In the genomic region with DNA sequence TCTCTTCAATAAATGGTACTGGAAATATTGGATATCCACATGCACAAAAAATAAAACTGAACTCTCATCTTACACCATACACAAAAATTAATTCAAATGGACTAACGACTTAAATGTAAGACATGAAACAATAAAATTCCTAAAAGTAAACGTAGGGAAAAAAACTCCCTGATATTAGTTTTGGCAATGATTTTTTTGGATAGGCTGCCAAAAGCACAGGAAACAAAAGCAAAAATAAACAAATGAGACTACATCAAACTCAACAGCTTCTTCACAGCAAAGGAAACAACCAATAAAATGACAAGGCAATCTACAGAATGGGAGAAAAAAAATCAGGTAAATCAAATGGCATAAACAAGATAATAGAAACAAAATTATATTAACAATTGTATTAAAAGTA, we compare ENCODE assay signal across 22 cellular contexts.
DNase-seq lines count a peak whose midpoint lies in the region; ATAC-seq, FAIRE-seq and TF ChIP-seq lines count a peak whose summit lies in the region.
"Had no signal": no experiment of that assay in that cellular context is flagged by ENCODE, and none has a peak within 500 bp of the region (broad histone marks: within the 10 kb centered on the region; RNA-seq: fewer than 3 reads in every experiment).

No MANE protein-coding gene starts in this region.

- H3K9me3 Mint-ChIP-seq in endothelial cell (ENCODE audit: unreplicated experiment): no peaks in the 10 kb centered on the region
- H3K9me3 Mint-ChIP-seq: IgD-negative memory B cell had no signal

- H3K4me3 Mint-ChIP-seq in endothelial cell (ENCODE audit: unreplicated experiment): no peak overlapping the region
- H3K4me3 Mint-ChIP-seq: CD4-positive, alpha-beta memory T cell; IgD-negative memory B cell had no signal

- peak; percentile 21 for FAIRE-seq in D721Med (lab: Jason Lieb, UNC)
- FAIRE-seq: GM12878, H54, HTR-8/SVneo had no signal

- H3K4me1 Mint-ChIP-seq in endothelial cell (ENCODE audit: unreplicated experiment): no peaks in the 10 kb centered on the region
- H3K4me1 Mint-ChIP-seq: IgD-negative memory B cell had no signal

- no peaks in the 10 kb centered on the region for H3K36me3 Mint-ChIP-seq in endothelial cell (ENCODE audit: low read depth, unreplicated experiment)

- no peak for ATAC-seq in GM18909 (IDR thresholded peaks at IDR 0.05; ENCODE audit: poor library complexity, unreplicated experiment)
- ATAC-seq: GM12878 had no signal

- H3K4me3 ChIP-seq in cardiac fibroblast (replicated peaks in 1 of 2; ENCODE audit: low read depth in 2 of 2, low read length in 2 of 2) (no peak overlapping the region), fibroblast of mammary gland (ENCODE audit: control insufficient read depth, low read depth, low read length) (no peak overlapping the region)
- H3K4me3 ChIP-seq: BLaER1, GM12878 had no signal

- DNase-seq in D721Med (ENCODE audit: insufficient read length, low spot score) (no peak), NCI-H2029 treated with DMSO at 0.1 percent for 48 hours (lab: John Stamatoyannopoulos, UW) (peak; percentile 47), cardiac fibroblast (ENCODE audit: low read depth in 2 of 2) (peak; percentile 32 to 54), fibroblast of mammary gland (ENCODE audit: low read depth) (peak; percentile 33), endothelial cell (ENCODE audit: low spot score) (no peak), GM19238 (ENCODE audit: insufficient read length, low spot score) (no peak), NCI-H524 (lab: John Stamatoyannopoulos, UW) (no peak)
- DNase-seq: CD4-positive, alpha-beta memory T cell; EL; Karpas-422; MM.1S; NCI-H1694 treated with DMSO at 0.1 percent for 48 hours; NCI-H69; NK-92 treated with Interleukin-12 subunit alpha and Interleukin-12 subunit beta, amount 100 ng/mL, for 24 hours; Right ventricle myocardium superior; SW 1271 had no signal

- H3K27me3 Mint-ChIP-seq in endothelial cell (ENCODE audit: unreplicated experiment): peaks cover 1% of the 10 kb centered on the region
- H3K27me3 Mint-ChIP-seq: CD4-positive, alpha-beta memory T cell; IgD-negative memory B cell had no signal

- no peak for TF ChIP-seq CTCF in D721Med (IDR thresholded peaks at IDR 0.05; ENCODE audit: insufficient read depth, missing control alignments)
- TF ChIP-seq CTCF in cardiac fibroblast (IDR thresholded peaks at IDR 0.05; ENCODE audit: low read depth, low read length): no peak
- no peak for TF ChIP-seq CTCF in fibroblast of mammary gland (conservative IDR thresholded peaks at IDR 0.05; ENCODE audit: control insufficient read depth, insufficient read depth, low read depth, low read length)
- no peak for TF ChIP-seq CTCF in endothelial cell (IDR thresholded peaks at IDR 0.05; ENCODE audit: unreplicated experiment)

- H3K27ac Mint-ChIP-seq in endothelial cell (ENCODE audit: unreplicated experiment): no peak overlapping the region
- H3K27ac Mint-ChIP-seq: CD4-positive, alpha-beta memory T cell; IgD-negative memory B cell had no signal

Comparison
In these comparisons a context has a peak if more than half of its experiments do, and no peak if none do; other contexts are left out.
1. DNase-seq: peak in NCI-H2029 treated with DMSO at 0.1 percent for 48 hours (single experiment), cardiac fibroblast (2 of 2) and fibroblast of mammary gland (single experiment); none in D721Med (single experiment), endothelial cell (single experiment), GM19238 (single experiment) and NCI-H524 (0 of 2).